ENCODE assay signal across 9 cellular contexts in genomic region chrX:12988797-12989196, GRCh38. TPM values are rescaled to one million over a fixed set of nuclear protein-coding genes. Genes with fewer than 3 reads are reported as not detected.
DNase-seq lines count a peak whose midpoint lies in the region; ATAC-seq, FAIRE-seq and TF ChIP-seq lines count a peak whose summit lies in the region.
"Had no signal": no experiment of that assay in that cellular context is flagged by ENCODE, and none has a peak within 500 bp of the region (broad histone marks: within the 10 kb centered on the region; RNA-seq: fewer than 3 reads in every experiment).

No MANE protein-coding gene starts in this region.

- peak overlapping the region; percentile 26 for H3K27ac ChIP-seq in astrocyte (ENCODE audit: low read depth, low read length)

- no peaks in the 10 kb centered on the region for H3K9me3 Mint-ChIP-seq in astrocyte (ENCODE audit: unreplicated experiment)

- H3K79me2 ChIP-seq in astrocyte (ENCODE audit: insufficient read depth, low read length) = no peaks in the 10 kb centered on the region

- H3K36me3 Mint-ChIP-seq in astrocyte (ENCODE audit: low read depth, unreplicated experiment) = no peaks in the 10 kb centered on the region

- no peaks in the 10 kb centered on the region for H3K27me3 ChIP-seq in astrocyte (ENCODE audit: insufficient read depth, low read length)

- H3K9ac ChIP-seq in astrocyte (ENCODE audit: low read length) = peak overlapping the region; percentile 23

- H3K4me1 Mint-ChIP-seq in astrocyte (ENCODE audit: low read depth, unreplicated experiment) = peaks cover 23% of the 10 kb centered on the region

- H3K4me3 Mint-ChIP-seq in astrocyte (ENCODE audit: unreplicated experiment) = no peak overlapping the region

- H3K4me1 ChIP-seq in astrocyte (ENCODE audit: insufficient read depth, low read length) = peaks cover 19% of the 10 kb centered on the region

- no peaks in the 10 kb centered on the region for H3K36me3 ChIP-seq in astrocyte (ENCODE audit: insufficient read depth, low read length)

- no peaks in the 10 kb centered on the region for H3K9me3 ChIP-seq in astrocyte (ENCODE audit: insufficient read depth, low read depth, low read length)

- H3K4me2 ChIP-seq in astrocyte (ENCODE audit: low read length) = peak overlapping the region; percentile 54

- H3K4me3 ChIP-seq in astrocyte (ENCODE audit: insufficient read depth, low read depth, low read length) = no peak overlapping the region

- TF ChIP-seq EP300 in Ishikawa (IDR thresholded peaks at IDR 0.05; ENCODE audit: borderline replicate concordance) = peak; percentile 70

- no peaks in the 10 kb centered on the region for H4K20me1 ChIP-seq in astrocyte (ENCODE audit: insufficient read depth, low read length)

- no peaks in the 10 kb centered on the region for H3K27me3 Mint-ChIP-seq in astrocyte (ENCODE audit: low read depth, unreplicated experiment)

- DNase-seq in AG08396 (ENCODE audit: low spot score) (peak; percentile 39), astrocyte (ENCODE audit: low read depth) (peak; percentile 68), kidney tubule cell (ENCODE audit: low spot score) (peak; percentile 81), dedifferentiated amniotic fluid mesenchymal stem cell (ENCODE audit: extremely low spot score) (no peak)
- DNase-seq in stimulated activated CD4-positive, alpha-beta T cell treated with anti-CD3 and anti-CD28 coated beads, Interleukin-12 subunit alpha, Interleukin-12 subunit beta, amount 100 ng/mL, for 4 hours = no peak

- peak; percentile 98 for FAIRE-seq in astrocyte (lab: Jason Lieb, UNC)

- no peak for ATAC-seq in HG02642 (IDR thresholded peaks at IDR 0.05; ENCODE audit: poor library complexity, unreplicated experiment)
- no peak for ATAC-seq in HG03039 (IDR thresholded peaks at IDR 0.05; ENCODE audit: unreplicated experiment)

- peak overlapping the region; percentile 53 for H3K27ac Mint-ChIP-seq in astrocyte (ENCODE audit: unreplicated experiment)

- no peak overlapping the region for H2AFZ ChIP-seq in astrocyte (ENCODE audit: low read depth, low read length)

- TF ChIP-seq CTCF in astrocyte (IDR thresholded peaks at IDR 0.05; ENCODE audit: insufficient read depth, low read depth, low read length) = no peak

- TF ChIP-seq RAD21 in Ishikawa (IDR thresholded peaks at IDR 0.05; ENCODE audit: low read depth) = no peak

TF ChIP-seq in Ishikawa, 13 proteins besides CTCF, POLR2A, EP300 and RAD21:
- 0 out of 2 replicates have a peak, but pooled peaks have one; percentile 36 for TF ChIP-seq TCF12 (IDR thresholded peaks at IDR 0.05; ENCODE audit: low read depth)
- TF ChIP-seq NFIC (IDR thresholded peaks at IDR 0.05) = peak; percentile 68
- TF ChIP-seq, protein P1, sequence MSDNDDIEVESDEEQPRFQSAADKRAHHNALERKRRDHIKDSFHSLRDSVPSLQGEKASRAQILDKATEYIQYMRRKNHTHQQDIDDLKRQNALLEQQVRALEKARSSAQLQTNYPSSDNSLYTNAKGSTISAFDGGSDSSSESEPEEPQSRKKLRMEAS (IDR thresholded peaks at IDR 0.05) = no peak
- TF ChIP-seq TEAD4 (IDR thresholded peaks at IDR 0.05) = peak; percentile 83

RNA-seq across cellular contexts. Expression of gene TMSB4X, which starts 13.9 kb away (rescaled TPM):
- 3,722 and 4,388 TPM in 2 replicates for total RNA-seq in astrocyte

RNA-seq across cellular contexts. Expression of gene FAM9C, which starts 55.6 kb away (rescaled TPM):
- total RNA-seq in astrocyte = 0.16 TPM in 1 of 2 replicates, not detected in the other
- total RNA-seq: NCI-H460 had no signal

Comparison
In these comparisons a context has a peak if more than half of its experiments do, and no peak if none do; other contexts are left out.
1. DNase-seq: peak in AG08396 (single experiment), astrocyte (single experiment) and kidney tubule cell (single experiment); none in dedifferentiated amniotic fluid mesenchymal stem cell (single experiment) and stimulated activated CD4-positive, alpha-beta T cell treated with anti-CD3 and anti-CD28 coated beads, Interleukin-12 subunit alpha, Interleukin-12 subunit beta, amount 100 ng/mL, for 4 hours (single experiment).